8 cellular contexts compared by ENCODE assay signal in the genomic region with DNA sequence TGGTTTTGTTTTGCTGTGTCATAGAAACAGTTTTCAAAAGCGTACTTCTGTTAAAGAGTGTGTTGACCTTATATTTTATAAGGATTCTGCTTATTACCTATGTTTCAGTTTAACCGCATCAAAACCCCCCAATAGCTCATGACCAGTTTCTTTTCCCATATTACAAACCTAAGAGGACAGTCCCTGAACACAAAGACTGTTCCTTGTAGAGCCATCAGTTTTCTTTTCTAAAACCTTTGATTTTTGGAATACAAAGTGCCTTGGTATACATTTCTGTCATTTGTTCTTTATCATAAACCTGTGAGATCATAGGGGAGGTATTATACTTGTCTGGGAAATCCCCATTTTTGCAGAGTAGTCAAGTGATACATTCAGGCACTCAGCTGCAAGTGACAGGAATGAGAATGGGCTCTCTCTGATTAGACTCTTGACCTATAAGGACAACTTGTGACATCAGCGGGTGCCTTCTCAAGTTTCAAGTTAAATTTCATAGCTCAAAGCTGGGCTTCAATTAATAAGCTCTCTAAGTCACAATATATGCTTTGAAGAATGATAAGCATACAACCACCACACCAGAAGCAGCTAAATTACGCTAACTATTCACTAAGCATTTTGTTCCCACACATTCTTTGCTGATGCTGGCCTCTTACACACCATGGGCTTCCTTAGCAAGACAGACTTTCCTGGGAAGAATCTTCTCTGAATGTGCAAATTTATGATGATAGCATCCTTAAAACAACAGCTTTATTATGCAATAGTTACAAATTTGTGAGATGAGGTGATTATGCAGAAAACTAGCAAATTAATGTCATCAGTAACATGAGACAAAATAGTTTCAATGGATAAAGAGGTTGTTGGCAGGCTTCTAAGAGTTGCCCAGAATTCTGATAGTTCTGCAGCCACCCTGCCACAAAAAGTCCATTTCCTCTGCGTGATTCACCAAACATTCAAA. TPM values are rescaled to one million over a fixed set of nuclear protein-coding genes. Genes with fewer than 3 reads are reported as not detected.
A peak's percentile ranks its signal among the peaks of the same experiment; 100 is the strongest.
DNase-seq lines count a peak whose midpoint lies in the region; ATAC-seq and TF ChIP-seq lines count a peak whose summit lies in the region.

No MANE protein-coding gene starts in this region.

- H3K9me3 ChIP-seq in effector memory CD4-positive, alpha-beta T cell (ENCODE audit: control insufficient read depth, low read length): no peaks in the 10 kb centered on the region
- H3K9me3 ChIP-seq in prostate gland: no peaks in the 10 kb centered on the region

- no peak overlapping the region for H3K4me3 ChIP-seq in coronary artery
- H3K4me3 ChIP-seq in effector memory CD4-positive, alpha-beta T cell (ENCODE audit: insufficient read depth, low read depth, low read length, poor library complexity, severe bottlenecking): no peak overlapping the region
- no peak overlapping the region for H3K4me3 ChIP-seq in prostate gland

- no peak for TF ChIP-seq POLR2A in prostate gland (IDR thresholded peaks at IDR 0.05)

- H3K4me1 Mint-ChIP-seq in natural killer cell: peaks cover 15 to 22% of the 10 kb centered on the region in 2 donors

- H3K27ac ChIP-seq in coronary artery (no peak overlapping the region), prostate gland (no peak overlapping the region)
- no peak overlapping the region for H3K27ac ChIP-seq in effector memory CD4-positive, alpha-beta T cell (ENCODE audit: insufficient read depth, low read length, poor library complexity, severe bottlenecking)

- H3K27me3 Mint-ChIP-seq in natural killer cell (ENCODE audit: low read depth in 2 of 2): no peaks in the 10 kb centered on the region

- H3K36me3 Mint-ChIP-seq in natural killer cell: peaks cover 8% of the 10 kb centered on the region

- no peaks in the 10 kb centered on the region for H3K9me3 Mint-ChIP-seq in natural killer cell

- intact Hi-C loops in natural killer cell (cut with micrococcal nuclease): no loop called here
- intact Hi-C loops in prostate gland (cut with DNase I): no loop called here

- peak overlapping the region in 1 of 2 donors; percentile 29 for H3K27ac Mint-ChIP-seq in natural killer cell

- H3K4me1 ChIP-seq in effector memory CD4-positive, alpha-beta T cell (ENCODE audit: control insufficient read depth, insufficient read depth, low read length, poor library complexity, severe bottlenecking): no peaks in the 10 kb centered on the region
- no peaks in the 10 kb centered on the region for H3K4me1 ChIP-seq in prostate gland (replicated peaks)

- ATAC-seq in activated CD4-positive, CD25-positive, alpha-beta regulatory T cell treated with anti-CD3 and anti-CD28 coated beads, Interleukin-2, amount 50 U/mL, for 24 hours: peak; percentile 89 to 90
- ATAC-seq in GM21528 (IDR thresholded peaks at IDR 0.05; ENCODE audit: low FRiP score, unreplicated experiment) (peak; percentile 47), HG03520 (IDR thresholded peaks at IDR 0.05; ENCODE audit: unreplicated experiment) (peak; percentile 63), natural killer cell (peak in 2 of 3 donors; percentile 32 to 68)

- H3K4me3 Mint-ChIP-seq in natural killer cell: no peak overlapping the region

- H3K36me3 ChIP-seq in effector memory CD4-positive, alpha-beta T cell (ENCODE audit: control insufficient read depth, insufficient read depth, low read length): peaks cover 18% of the 10 kb centered on the region
- no peaks in the 10 kb centered on the region for H3K36me3 ChIP-seq in prostate gland

- no peaks in the 10 kb centered on the region for H3K27me3 ChIP-seq in effector memory CD4-positive, alpha-beta T cell (replicated peaks; ENCODE audit: control insufficient read depth, insufficient read depth, low read length, poor library complexity, severe bottlenecking)
- no peaks in the 10 kb centered on the region for H3K27me3 ChIP-seq in prostate gland (replicated peaks; ENCODE audit: insufficient read depth)

- DNase-seq in activated CD4-positive, CD25-positive, alpha-beta regulatory T cell treated with anti-CD3 and anti-CD28 coated beads, Interleukin-2, amount 50 U/mL, for 72 hours: no peak
- no peak for DNase-seq in natural killer cell
- DNase-seq in coronary artery (ENCODE audit: low spot score): no peak
- no peak for DNase-seq in effector memory CD4-positive, alpha-beta T cell
- DNase-seq in prostate gland (ENCODE audit: low spot score): no peak

- TF ChIP-seq CTCF in natural killer cell (IDR thresholded peaks at IDR 0.05) (no peak), coronary artery (IDR thresholded peaks at IDR 0.05) (no peak), prostate gland (IDR thresholded peaks at IDR 0.05) (no peak)

- WGBS in prostate gland: 73% methylated on average over 5 of the region's 5 CpGs

RNA-seq across cellular contexts. Expression of a gene that starts 9.0 kb away (rescaled TPM):
- 10 to 100 TPM; 32.7 to 41.1 (median 40.9) TPM for total RNA-seq in natural killer cell
- total RNA-seq in prostate gland: 1 to 10 TPM; 1.8 to 1.9 TPM

Comparison
In these comparisons a context has a peak if more than half of its experiments do, and no peak if none do; other contexts are left out.
1. RNA of a gene that starts 9.0 kb away (total RNA-seq): 32.7 to 41.1 TPM in natural killer cell; 1.8 to 1.9 TPM in prostate gland; every median in the first group is over 10 times any median in the second.
2. Peak in every context shown above with its lines, with median percentiles within 50 percentile points of each other: ATAC-seq.